In genomic region chr10:128859738-128860386, GRCh38 we compare ENCODE assay signal across 9 cellular contexts.
DNase-seq lines count a peak whose midpoint lies in the region; ATAC-seq, FAIRE-seq and TF ChIP-seq lines count a peak whose summit lies in the region.
"Had no signal": no experiment of that assay in that cellular context is flagged by ENCODE, and none has a peak within 500 bp of the region (broad histone marks: within the 10 kb centered on the region; RNA-seq: fewer than 3 reads in every experiment).

No MANE protein-coding gene starts in this region.

- no TSS peak for BruUV-seq in endothelial cell of umbilical vein (replicated peaks; lab: Mats Ljungman, UMichigan)

- H3K36me3 Mint-ChIP-seq in activated naive CD4-positive, alpha-beta T cell treated with anti-CD3 and anti-CD28 coated beads, Interleukin-2, amount 10 ng/mL, durations not matched to agents 7 days and 5 days = no peaks in the 10 kb centered on the region
- H3K36me3 Mint-ChIP-seq: activated naive CD8-positive, alpha-beta T cell treated with anti-CD3 and anti-CD28 coated beads, Interleukin-2, amount 10 ng/mL, durations not matched to agents 7 days and 5 days had no signal

- H3K9me3 ChIP-seq in endothelial cell of umbilical vein (replicated peaks; ENCODE audit: control insufficient read depth, insufficient read depth, low read length) = no peaks in the 10 kb centered on the region
- no peaks in the 10 kb centered on the region for H3K9me3 ChIP-seq in smooth muscle cell (replicated peaks; ENCODE audit: low read depth)
- H3K9me3 ChIP-seq in MG63 = no peaks in the 10 kb centered on the region

- H2AFZ ChIP-seq in endothelial cell of umbilical vein (ENCODE audit: low read depth, low read length) (no peak overlapping the region), smooth muscle cell (ENCODE audit: low read depth) (no peak overlapping the region)

- H3K4me3 Mint-ChIP-seq in activated naive CD4-positive, alpha-beta T cell treated with anti-CD3 and anti-CD28 coated beads, Interleukin-2, amount 10 ng/mL, durations not matched to agents 7 days and 5 days = no peak overlapping the region
- H3K4me3 Mint-ChIP-seq: activated naive CD8-positive, alpha-beta T cell treated with anti-CD3 and anti-CD28 coated beads, Interleukin-2, amount 10 ng/mL, durations not matched to agents 7 days and 5 days had no signal

- FAIRE-seq in endothelial cell of umbilical vein (lab: Jason Lieb, UNC) = no peak

- H3K27ac Mint-ChIP-seq in activated naive CD4-positive, alpha-beta T cell treated with anti-CD3 and anti-CD28 coated beads, Interleukin-2, amount 10 ng/mL, durations not matched to agents 7 days and 5 days = no peak overlapping the region
- H3K27ac Mint-ChIP-seq: activated naive CD8-positive, alpha-beta T cell treated with anti-CD3 and anti-CD28 coated beads, Interleukin-2, amount 10 ng/mL, durations not matched to agents 7 days and 5 days had no signal

- H4K20me1 ChIP-seq in endothelial cell of umbilical vein (replicated peaks; ENCODE audit: control insufficient read depth, extremely low read depth, insufficient read depth, low read length) = no peaks in the 10 kb centered on the region
- no peaks in the 10 kb centered on the region for H4K20me1 ChIP-seq in smooth muscle cell (ENCODE audit: low read depth)

- no peaks in the 10 kb centered on the region for H3K9me3 Mint-ChIP-seq in activated naive CD4-positive, alpha-beta T cell treated with anti-CD3 and anti-CD28 coated beads, Interleukin-2, amount 10 ng/mL, durations not matched to agents 7 days and 5 days
- H3K9me3 Mint-ChIP-seq: activated naive CD8-positive, alpha-beta T cell treated with anti-CD3 and anti-CD28 coated beads, Interleukin-2, amount 10 ng/mL, durations not matched to agents 7 days and 5 days had no signal

- peak; percentile 46 for DNase-seq in activated naive CD4-positive, alpha-beta T cell treated with anti-CD3 and anti-CD28 coated beads, Interleukin-2, amount 10 ng/mL, durations not matched to agents 7 days and 5 days
- no peak for DNase-seq in activated naive CD4-positive, alpha-beta T cell (lab: John Stamatoyannopoulos, UW)
- peak; percentile 2 for DNase-seq in NCI-H345 treated with DMSO at 0.1 percent for 48 hours (lab: John Stamatoyannopoulos, UW; ENCODE audit: unreplicated experiment)
- no peak for DNase-seq in endothelial cell of umbilical vein (ENCODE audit: low read depth, low spot score)
- no peak for DNase-seq in smooth muscle cell (lab: John Stamatoyannopoulos, UW; ENCODE audit: unreplicated experiment)
- DNase-seq in inferior parietal cortex (ENCODE audit: extremely low spot score) = no peak
- DNase-seq in MG63 = no peak
- DNase-seq: activated naive CD8-positive, alpha-beta T cell treated with anti-CD3 and anti-CD28 coated beads, Interleukin-2, amount 10 ng/mL, durations not matched to agents 7 days and 5 days had no signal

- no peaks in the 10 kb centered on the region for H3K4me1 Mint-ChIP-seq in activated naive CD4-positive, alpha-beta T cell treated with anti-CD3 and anti-CD28 coated beads, Interleukin-2, amount 10 ng/mL, durations not matched to agents 7 days and 5 days
- H3K4me1 Mint-ChIP-seq: activated naive CD8-positive, alpha-beta T cell treated with anti-CD3 and anti-CD28 coated beads, Interleukin-2, amount 10 ng/mL, durations not matched to agents 7 days and 5 days had no signal

- H3K4me3 ChIP-seq in endothelial cell of umbilical vein (replicated peaks in 1 of 3; ENCODE audit: insufficient read depth in 1 of 3, low read depth in 1 of 3, low read length in 3 of 3) (no peak overlapping the region), smooth muscle cell (no peak overlapping the region), MG63 (no peak overlapping the region)

- H3K27ac ChIP-seq in endothelial cell of umbilical vein (ENCODE audit: insufficient read depth, low read depth, low read length) = no peak overlapping the region
- H3K27ac ChIP-seq in smooth muscle cell (ENCODE audit: low read depth) = no peak overlapping the region

- no peaks in the 10 kb centered on the region for H3K27me3 Mint-ChIP-seq in activated naive CD4-positive, alpha-beta T cell treated with anti-CD3 and anti-CD28 coated beads, Interleukin-2, amount 10 ng/mL, durations not matched to agents 7 days and 5 days
- H3K27me3 Mint-ChIP-seq: activated naive CD8-positive, alpha-beta T cell treated with anti-CD3 and anti-CD28 coated beads, Interleukin-2, amount 10 ng/mL, durations not matched to agents 7 days and 5 days had no signal

- no peak for TF ChIP-seq POLR2A in endothelial cell of umbilical vein (IDR thresholded peaks at IDR 0.05; ENCODE audit: low read depth, low read length)

- H3K27me3 ChIP-seq in endothelial cell of umbilical vein (ENCODE audit: control insufficient read depth in 2 of 2, insufficient read depth in 2 of 2, low read length in 2 of 2) = no peaks in the 10 kb centered on the region
- no peaks in the 10 kb centered on the region for H3K27me3 ChIP-seq in smooth muscle cell (ENCODE audit: low read depth)
- H3K27me3 ChIP-seq in MG63 = no peaks in the 10 kb centered on the region

- TF ChIP-seq CTCF in endothelial cell of umbilical vein (IDR thresholded peaks at IDR 0.05; ENCODE audit: extremely low read depth in 1 of 2, insufficient read depth in 1 of 2, low read depth in 1 of 2, low read length in 2 of 2) (peak; percentile 27 to 40), smooth muscle cell (IDR thresholded peaks at IDR 0.05; ENCODE audit: borderline replicate concordance, insufficient read depth, poor library complexity, severe bottlenecking) (peak; percentile 57)

- H3K36me3 ChIP-seq in endothelial cell of umbilical vein (ENCODE audit: control insufficient read depth in 2 of 2, extremely low read depth in 1 of 2, insufficient read depth in 2 of 2, low read length in 2 of 2) (no peaks in the 10 kb centered on the region), smooth muscle cell (ENCODE audit: low read depth) (no peaks in the 10 kb centered on the region), MG63 (no peaks in the 10 kb centered on the region)

- CTCF ChIA-PET in activated naive CD4-positive, alpha-beta T cell treated with anti-CD3 and anti-CD28 coated beads, Interleukin-2, amount 10 ng/mL, durations not matched to agents 7 days and 5 days (lab: Charles Lee) = interaction anchor here (0.7 to 1.0 kb wide), 3 partner anchors 259 to 592 kb away, joined by 3 read pairs; no protein-coding TSS in a partner anchor
- CTCF ChIA-PET in endothelial cell of umbilical vein (lab: Charles Lee) = interaction anchor here (0.9 kb wide), 1 partner anchor 12 kb away, joined by 3 read pairs; no protein-coding TSS in a partner anchor

- 71% methylated on average over 8 of the region's 8 CpGs for WGBS in smooth muscle cell (ENCODE audit: low lambda C conversion rate)

- H3K4me2 ChIP-seq in endothelial cell of umbilical vein (ENCODE audit: insufficient read depth, low read length) = no peak overlapping the region
- no peak overlapping the region for H3K4me2 ChIP-seq in smooth muscle cell

- no peak for ATAC-seq in GM21786 (IDR thresholded peaks at IDR 0.05; ENCODE audit: unreplicated experiment)

- H3K79me2 ChIP-seq in endothelial cell of umbilical vein (ENCODE audit: control insufficient read depth, insufficient read depth, low read length) = no peaks in the 10 kb centered on the region
- no peaks in the 10 kb centered on the region for H3K79me2 ChIP-seq in smooth muscle cell (ENCODE audit: low read depth)

- no peaks in the 10 kb centered on the region for H3F3A ChIP-seq in smooth muscle cell (ENCODE audit: low read depth)

- dilution Hi-C loops in endothelial cell of umbilical vein (cut with MboI; ENCODE audit: extremely low pct_ligation_motif_present, low sequenced_read_pairs) = no loop called here

- POLR2A ChIA-PET in endothelial cell of umbilical vein (lab: Charles Lee) = no interaction called here

- H3K9ac ChIP-seq in endothelial cell of umbilical vein (replicated peaks; ENCODE audit: extremely low read depth, insufficient read depth, low read length) (no peak overlapping the region), smooth muscle cell (ENCODE audit: low read depth) (no peak overlapping the region)

- H3K4me1 ChIP-seq in endothelial cell of umbilical vein (ENCODE audit: control insufficient read depth, extremely low read depth, insufficient read depth, low read length) (no peaks in the 10 kb centered on the region), smooth muscle cell (ENCODE audit: low read depth) (no peaks in the 10 kb centered on the region)

- intact Hi-C loops in endothelial cell of umbilical vein (cut with micrococcal nuclease) = loop anchor here (1.0 kb wide), 1 partner anchor 648 kb away; no protein-coding TSS in a partner anchor

- H3K9me1 ChIP-seq in endothelial cell of umbilical vein (replicated peaks; ENCODE audit: control insufficient read depth, extremely low read depth, insufficient read depth, low read length) = no peaks in the 10 kb centered on the region

TF ChIP-seq in endothelial cell of umbilical vein, 7 proteins besides CTCF, POLR2A, EP300 and RAD21:
- TF ChIP-seq EZH2 (IDR thresholded peaks at IDR 0.05; ENCODE audit: borderline replicate concordance, low read depth, low read length, severe bottlenecking) (no peak), FOS (IDR thresholded peaks at IDR 0.05; ENCODE audit: borderline replicate concordance, insufficient read depth, low read length) (no peak), JUN (IDR thresholded peaks at IDR 0.05; ENCODE audit: borderline replicate concordance, insufficient read depth, insufficient read length, low read depth) (no peak), MAX (IDR thresholded peaks at IDR 0.05; ENCODE audit: insufficient read depth, insufficient read length) (no peak), GATA2 (IDR thresholded peaks at IDR 0.05; ENCODE audit: insufficient read depth, insufficient read length, low read depth, low read length) (no peak), POLR2AphosphoS5 (IDR thresholded peaks at IDR 0.05; ENCODE audit: insufficient read depth, low read depth, low read length) (no peak), MYC (IDR thresholded peaks at IDR 0.05; ENCODE audit: low read depth, low read length) (no peak)

Comparison
In these comparisons a context has a peak if more than half of its experiments do, and no peak if none do; other contexts are left out.
1. DNase-seq: peak in activated naive CD4-positive, alpha-beta T cell treated with anti-CD3 and anti-CD28 coated beads, Interleukin-2, amount 10 ng/mL, durations not matched to agents 7 days and 5 days (single experiment) and NCI-H345 treated with DMSO at 0.1 percent for 48 hours (single experiment); none in activated naive CD4-positive, alpha-beta T cell (0 of 4), endothelial cell of umbilical vein (single experiment), smooth muscle cell (single experiment), inferior parietal cortex (single experiment) and MG63 (single experiment).